ENCODE assay signal across 8 cellular contexts in the genomic region with DNA sequence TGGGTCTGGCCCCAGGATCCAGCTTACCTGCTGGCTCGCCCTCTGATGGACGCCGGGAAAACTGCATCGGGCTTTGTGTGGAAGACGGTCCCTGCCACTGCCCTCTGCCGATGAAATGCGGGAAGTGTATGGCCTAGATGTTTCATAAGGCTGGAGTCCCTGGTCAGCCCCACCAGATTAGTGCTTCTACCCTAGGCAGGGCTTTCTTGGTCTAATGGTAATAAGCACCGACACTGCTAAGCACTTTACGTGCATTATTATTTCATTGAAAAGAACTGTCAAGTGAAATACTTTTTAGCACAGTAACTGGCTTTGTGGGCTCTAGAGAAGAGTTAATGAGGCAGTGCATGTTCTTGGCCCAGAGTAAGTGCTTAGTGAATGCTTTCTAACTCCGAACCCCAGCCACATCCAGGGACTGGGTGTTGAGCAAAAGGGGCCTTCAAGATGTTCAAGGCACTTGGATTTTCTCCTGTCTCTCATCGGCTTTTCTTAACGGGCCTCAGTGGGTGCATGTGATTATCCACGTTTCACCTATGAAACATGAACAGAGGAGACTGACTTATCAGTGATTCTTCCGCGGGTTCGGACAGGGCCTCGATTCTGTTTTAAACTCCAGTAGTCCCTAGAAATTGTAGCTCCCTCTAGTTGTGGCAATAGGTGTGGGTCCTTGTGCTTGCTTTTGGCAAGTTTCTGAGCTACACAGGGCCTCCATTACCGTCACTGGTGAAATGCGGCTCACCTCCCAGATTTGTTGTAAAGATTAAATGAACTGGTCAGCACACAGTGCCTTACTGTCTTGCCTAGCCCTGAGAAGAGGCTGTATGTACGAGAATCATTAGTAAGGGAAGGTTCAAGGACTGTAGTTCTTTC. TPM values are rescaled to one million over a fixed set of nuclear protein-coding genes. Genes with fewer than 3 reads are reported as not detected.
A peak's percentile ranks its signal among the peaks of the same experiment; 100 is the strongest.
DNase-seq lines count a peak whose midpoint lies in the region; ATAC-seq and TF ChIP-seq lines count a peak whose summit lies in the region.

No MANE protein-coding gene starts in this region.

- no peaks in the 10 kb centered on the region for H3K9me3 Mint-ChIP-seq in HFFc6
- no peaks in the 10 kb centered on the region for H3K9me3 Mint-ChIP-seq in activated naive CD8-positive, alpha-beta T cell treated with anti-CD3 and anti-CD28 coated beads, Interleukin-2, amount 10 ng/mL, durations not matched to agents 7 days and 5 days

- DNase-seq in GF-D8 (lab: John Stamatoyannopoulos, UW), result peak; percentile 28
- DNase-seq in HFFc6, result peak; percentile 89
- DNase-seq in NCI-H1436 treated with DMSO at 0.1 percent for 48 hours (lab: John Stamatoyannopoulos, UW), result peak; percentile 82
- peak; percentile 70 to 91 for DNase-seq in SW 1271 (lab: John Stamatoyannopoulos, UW)
- peak; percentile 88 for DNase-seq in activated naive CD8-positive, alpha-beta T cell treated with anti-CD3 and anti-CD28 coated beads, Interleukin-2, amount 10 ng/mL, durations not matched to agents 7 days and 5 days
- DNase-seq in Right ventricle myocardium superior, result peak; percentile 97
- DNase-seq in posterior cingulate gyrus, result peak; percentile 89 to 99 (median 94)
- peak; percentile 36 to 97 for DNase-seq in upper lobe of left lung

- H3K4me3 Mint-ChIP-seq in HFFc6, result no peak overlapping the region
- H3K4me3 Mint-ChIP-seq in activated naive CD8-positive, alpha-beta T cell treated with anti-CD3 and anti-CD28 coated beads, Interleukin-2, amount 10 ng/mL, durations not matched to agents 7 days and 5 days, result no peak overlapping the region

- no peak for TF ChIP-seq EP300 in upper lobe of left lung (IDR thresholded peaks at IDR 0.05)

- H3K27ac ChIP-seq in upper lobe of left lung, result peak overlapping the region in 1 of 4 donors; percentile 95

- TF ChIP-seq CTCF in HFFc6 (IDR thresholded peaks at IDR 0.05) (peak; percentile 98), upper lobe of left lung (IDR thresholded peaks at IDR 0.05) (peak; percentile 98 to 99 (median 99))

- H3K36me3 Mint-ChIP-seq in HFFc6 (ENCODE audit: low read depth), result peaks cover 15% of the 10 kb centered on the region
- H3K36me3 Mint-ChIP-seq in activated naive CD8-positive, alpha-beta T cell treated with anti-CD3 and anti-CD28 coated beads, Interleukin-2, amount 10 ng/mL, durations not matched to agents 7 days and 5 days, result peaks cover 2% of the 10 kb centered on the region

- peak; percentile 76 for ATAC-seq in activated naive CD8-positive, alpha-beta T cell treated with anti-CD3 and anti-CD28 coated beads, Interleukin-2, amount 10 ng/mL, durations not matched to agents 7 days and 5 days (ENCODE audit: low read depth)
- ATAC-seq in Right ventricle myocardium superior (ENCODE audit: poor library complexity) (peak; percentile 90), upper lobe of left lung (ENCODE audit: low FRiP score in 2 of 2) (peak; percentile 89 to 91)

- H3K27me3 ChIP-seq in upper lobe of left lung, result no peaks in the 10 kb centered on the region

- no peaks in the 10 kb centered on the region for H3K9me3 ChIP-seq in upper lobe of left lung

- H3K4me1 Mint-ChIP-seq in HFFc6 (ENCODE audit: low read depth), result peaks cover 30% of the 10 kb centered on the region
- H3K4me1 Mint-ChIP-seq in activated naive CD8-positive, alpha-beta T cell treated with anti-CD3 and anti-CD28 coated beads, Interleukin-2, amount 10 ng/mL, durations not matched to agents 7 days and 5 days, result peaks cover 19% of the 10 kb centered on the region

- H3K27me3 Mint-ChIP-seq in HFFc6 (ENCODE audit: insufficient read depth), result peaks cover 30% of the 10 kb centered on the region
- no peaks in the 10 kb centered on the region for H3K27me3 Mint-ChIP-seq in activated naive CD8-positive, alpha-beta T cell treated with anti-CD3 and anti-CD28 coated beads, Interleukin-2, amount 10 ng/mL, durations not matched to agents 7 days and 5 days

- H3K4me1 ChIP-seq in upper lobe of left lung, result peaks cover 42 to 55% (median 48%) of the 10 kb centered on the region in 4 donors

- intact Hi-C loops in Right ventricle myocardium superior (cut with DNase I) (no loop called here), posterior cingulate gyrus (cut with DNase I) (loop anchor here (1.0 kb wide), 1 partner anchor 23 kb away; no protein-coding TSS in a partner anchor)

- peak overlapping the region; percentile 53 for H3K27ac Mint-ChIP-seq in HFFc6
- H3K27ac Mint-ChIP-seq in activated naive CD8-positive, alpha-beta T cell treated with anti-CD3 and anti-CD28 coated beads, Interleukin-2, amount 10 ng/mL, durations not matched to agents 7 days and 5 days, result no peak overlapping the region

- H3K36me3 ChIP-seq in upper lobe of left lung, result peaks cover 0 to 32% (median 21%) of the 10 kb centered on the region in 4 donors

- POLR2A ChIA-PET in activated naive CD8-positive, alpha-beta T cell treated with anti-CD3 and anti-CD28 coated beads, Interleukin-2, amount 10 ng/mL, durations not matched to agents 7 days and 5 days (lab: Charles Lee), result interaction anchor here (0.8 to 13.1 kb wide), 4 partner anchors 23 to 39 kb away, joined by 4 to 266 read pairs (median 6); partner anchors contain the start of genes NEK8, PROCA1, RPL23A and TLCD1

- no peak for TF ChIP-seq POLR2A in upper lobe of left lung (IDR thresholded peaks at IDR 0.05)

- 36 to 43% methylated on average over 20 of the region's 20 CpGs for WGBS in upper lobe of left lung, 2 donors

- H3K4me3 ChIP-seq in upper lobe of left lung, result no peak overlapping the region

RNA-seq across cellular contexts. Expression of gene TRAF4, which starts 6.6 kb away (rescaled TPM):
- 10 to 100 TPM; 48.0 to 61.3 (median 53.8) TPM for total RNA-seq in HFFc6 (2021; fragmentation: NEBNext Ultra II Directional; extraction: Animal tissue kit (Norgen Biotek cat#: 25700))
- 10 to 100 TPM; 48.1 to 55.3 TPM for total RNA-seq in activated naive CD8-positive, alpha-beta T cell treated with anti-CD3 and anti-CD28 coated beads, Interleukin-2, amount 10 ng/mL, durations not matched to agents 7 days and 5 days
- total RNA-seq in Right ventricle myocardium superior, result 2.4 TPM
- total RNA-seq in upper lobe of left lung, result 10 to 100 TPM; 34.8 to 84.9 (median 64.1) TPM

RNA-seq across cellular contexts. Expression of gene NEK8, which starts 21.8 kb away (rescaled TPM):
- 1 to 10 TPM; 1.9 to 3.1 (median 2.5) TPM for total RNA-seq in HFFc6 (2021; fragmentation: NEBNext Ultra II Directional; extraction: Animal tissue kit (Norgen Biotek cat#: 25700))
- total RNA-seq in activated naive CD8-positive, alpha-beta T cell treated with anti-CD3 and anti-CD28 coated beads, Interleukin-2, amount 10 ng/mL, durations not matched to agents 7 days and 5 days, result 1 to 10 TPM; 7.1 to 8.9 TPM
- total RNA-seq in Right ventricle myocardium superior (0.30 TPM), upper lobe of left lung (10 to 100 TPM in 3 of 6 donors, 1 to 10 TPM in 3; 3.5 to 34.6 (median 13.0) TPM)

RNA-seq across cellular contexts. Expression of gene TLCD1, which starts 24.4 kb away (rescaled TPM):
- total RNA-seq in HFFc6 (2021; fragmentation: NEBNext Ultra II Directional; extraction: Animal tissue kit (Norgen Biotek cat#: 25700)), result 10 to 100 TPM in 4 of 6 experiments, 1 to 10 TPM in 2; 8.0 to 14.6 (median 11.3) TPM
- total RNA-seq in activated naive CD8-positive, alpha-beta T cell treated with anti-CD3 and anti-CD28 coated beads, Interleukin-2, amount 10 ng/mL, durations not matched to agents 7 days and 5 days, result 1 to 10 TPM; 1.6 to 2.2 TPM
- total RNA-seq in Right ventricle myocardium superior (1.9 TPM), upper lobe of left lung (10 to 100 TPM in 3 of 6 donors, 1 to 10 TPM in 3; 4.1 to 25.8 (median 14.1) TPM)

RNA-seq across cellular contexts. Expression of gene RPL23A, which starts 30.6 kb away (rescaled TPM):
- total RNA-seq in HFFc6 (2021; fragmentation: NEBNext Ultra II Directional; extraction: Animal tissue kit (Norgen Biotek cat#: 25700)), result 1,000 to 10,000 TPM; 1,227 to 1,529 (median 1,391) TPM
- total RNA-seq in activated naive CD8-positive, alpha-beta T cell treated with anti-CD3 and anti-CD28 coated beads, Interleukin-2, amount 10 ng/mL, durations not matched to agents 7 days and 5 days, result 1,000 to 10,000 TPM; 2,286 to 2,290 TPM
- total RNA-seq in Right ventricle myocardium superior (858 TPM), upper lobe of left lung (1,000 to 10,000 TPM in 2 of 6 donors, 100 to 1,000 TPM in 4; 206 to 1,142 (median 416) TPM)

RNA-seq across cellular contexts. Expression of gene RAB34, which starts 32.7 kb away (rescaled TPM):
- total RNA-seq in HFFc6 (2021; fragmentation: NEBNext Ultra II Directional; extraction: Animal tissue kit (Norgen Biotek cat#: 25700)), result 100 to 1,000 TPM; 161 to 219 (median 192) TPM
- 1 to 10 TPM; 7.3 to 8.2 TPM for total RNA-seq in activated naive CD8-positive, alpha-beta T cell treated with anti-CD3 and anti-CD28 coated beads, Interleukin-2, amount 10 ng/mL, durations not matched to agents 7 days and 5 days
- total RNA-seq in Right ventricle myocardium superior (14.5 TPM), upper lobe of left lung (100 to 1,000 TPM in 2 of 6 donors, 10 to 100 TPM in 4; 69.5 to 123 (median 85.5) TPM)

Comparison
In these comparisons a context has a peak if more than half of its experiments do, and no peak if none do; other contexts are left out.
1. DNase-seq: peak in every context shown above with its lines; median percentile 97 in Right ventricle myocardium superior; 94 in posterior cingulate gyrus; 89 in HFFc6; 88 in activated naive CD8-positive, alpha-beta T cell treated with anti-CD3 and anti-CD28 coated beads, Interleukin-2, amount 10 ng/mL, durations not matched to agents 7 days and 5 days; 82 in NCI-H1436 treated with DMSO at 0.1 percent for 48 hours; 80 in SW 1271; 66 in upper lobe of left lung; 28 in GF-D8.
2. RNA of gene TRAF4, which starts 6.6 kb away (total RNA-seq): 34.8 to 84.9 TPM in upper lobe of left lung, 48.0 to 61.3 TPM in HFFc6 and 48.1 to 55.3 TPM in activated naive CD8-positive, alpha-beta T cell treated with anti-CD3 and anti-CD28 coated beads, Interleukin-2, amount 10 ng/mL, durations not matched to agents 7 days and 5 days; 2.4 TPM in Right ventricle myocardium superior (single experiment); every median in the first group is over 10 times any median in the second.
3. Peak in every context shown above with its lines, with median percentiles within 50 percentile points of each other: ATAC-seq.